In the genomic region with DNA sequence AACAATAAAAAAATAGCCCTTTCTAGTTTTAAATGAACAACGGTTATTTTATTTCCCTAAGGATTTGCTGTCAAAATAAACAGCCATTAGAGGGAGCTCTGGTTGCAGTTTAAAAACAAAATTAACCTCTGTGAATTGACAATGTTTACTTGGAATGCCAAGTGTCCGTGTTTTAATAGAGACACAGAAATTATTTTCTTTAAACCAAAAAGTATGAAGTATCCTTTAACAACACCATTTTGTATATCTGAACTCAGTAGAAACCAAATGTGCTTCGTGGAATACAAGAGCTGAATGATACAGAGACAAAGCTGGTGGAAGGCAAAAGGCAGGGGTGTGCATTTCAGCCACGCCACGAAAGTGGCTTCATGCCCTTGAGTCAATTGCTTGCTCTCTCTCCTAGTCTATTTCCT, we compare ENCODE assay signal across 1 cellular context.
TF ChIP-seq lines count a peak whose summit lies in the region.

No MANE protein-coding gene starts in this region.

TF ChIP-seq in GM23338, 12 proteins besides CTCF, POLR2A, EP300 and RAD21 (continued from another document):
- TF ChIP-seq, protein P1, sequence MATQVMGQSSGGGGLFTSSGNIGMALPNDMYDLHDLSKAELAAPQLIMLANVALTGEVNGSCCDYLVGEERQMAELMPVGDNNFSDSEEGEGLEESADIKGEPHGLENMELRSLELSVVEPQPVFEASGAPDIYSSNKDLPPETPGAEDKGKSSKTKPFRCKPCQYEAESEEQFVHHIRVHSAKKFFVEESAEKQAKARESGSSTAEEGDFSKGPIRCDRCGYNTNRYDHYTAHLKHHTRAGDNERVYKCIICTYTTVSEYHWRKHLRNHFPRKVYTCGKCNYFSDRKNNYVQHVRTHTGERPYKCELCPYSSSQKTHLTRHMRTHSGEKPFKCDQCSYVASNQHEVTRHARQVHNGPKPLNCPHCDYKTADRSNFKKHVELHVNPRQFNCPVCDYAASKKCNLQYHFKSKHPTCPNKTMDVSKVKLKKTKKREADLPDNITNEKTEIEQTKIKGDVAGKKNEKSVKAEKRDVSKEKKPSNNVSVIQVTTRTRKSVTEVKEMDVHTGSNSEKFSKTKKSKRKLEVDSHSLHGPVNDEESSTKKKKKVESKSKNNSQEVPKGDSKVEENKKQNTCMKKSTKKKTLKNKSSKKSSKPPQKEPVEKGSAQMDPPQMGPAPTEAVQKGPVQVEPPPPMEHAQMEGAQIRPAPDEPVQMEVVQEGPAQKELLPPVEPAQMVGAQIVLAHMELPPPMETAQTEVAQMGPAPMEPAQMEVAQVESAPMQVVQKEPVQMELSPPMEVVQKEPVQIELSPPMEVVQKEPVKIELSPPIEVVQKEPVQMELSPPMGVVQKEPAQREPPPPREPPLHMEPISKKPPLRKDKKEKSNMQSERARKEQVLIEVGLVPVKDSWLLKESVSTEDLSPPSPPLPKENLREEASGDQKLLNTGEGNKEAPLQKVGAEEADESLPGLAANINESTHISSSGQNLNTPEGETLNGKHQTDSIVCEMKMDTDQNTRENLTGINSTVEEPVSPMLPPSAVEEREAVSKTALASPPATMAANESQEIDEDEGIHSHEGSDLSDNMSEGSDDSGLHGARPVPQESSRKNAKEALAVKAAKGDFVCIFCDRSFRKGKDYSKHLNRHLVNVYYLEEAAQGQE (IDR thresholded peaks at IDR 0.05; ENCODE audit: unreplicated experiment): no peak
